ENCODE assay signal across 8 cellular contexts in genomic region chr3:47163023-47163989, GRCh38. TPM values are rescaled to one million over a fixed set of nuclear protein-coding genes. Genes with fewer than 3 reads are reported as not detected.
DNase-seq lines count a peak whose midpoint lies in the region; ATAC-seq and TF ChIP-seq lines count a peak whose summit lies in the region.

No MANE protein-coding gene starts in this region.

- H3K9me3 Mint-ChIP-seq in CD14-positive monocyte, result peaks cover 0 to 1% (median 0%) of the 10 kb centered on the region in 7 donors
- no peaks in the 10 kb centered on the region for H3K9me3 Mint-ChIP-seq in T-helper 1 cell treated with Interleukin-12 subunit alpha and Interleukin-12 subunit beta and Interleukin-4 antibody, amounts not matched to agents 30 μg/mL and 1 μg/mL, for 36 hours

- H3K4me3 Mint-ChIP-seq in CD14-positive monocyte, result peak overlapping the region; percentile 98 to 100
- peak overlapping the region; percentile 98 for H3K4me3 Mint-ChIP-seq in T-helper 1 cell treated with Interleukin-12 subunit alpha and Interleukin-12 subunit beta and Interleukin-4 antibody, amounts not matched to agents 30 μg/mL and 1 μg/mL, for 36 hours

- H3K36me3 ChIP-seq in vagina, result no peaks in the 10 kb centered on the region

- DNase-seq in CD14-positive monocyte (ENCODE audit: low spot score) (peak; percentile 44), anterior cingulate cortex (lab: John Stamatoyannopoulos, UW) (peak in 44 of 58 donors; percentile 7 to 72 (median 49)), hepatic stellate cell (ENCODE audit: low spot score) (peak; percentile 36), retina (peak; percentile 82), vagina (ENCODE audit: extremely low spot score in 2 of 2) (no peak)

- intact Hi-C loops in CD14-positive monocyte (cut with micrococcal nuclease) (loop anchor here (10.0 kb wide), 1 partner anchor 121 kb away; the partner anchor contains the start of genes KIF9 (in 2 of the 2) and KLHL18 (in 2 of the 2)), vagina (cut with DNase I) (no loop called here)

- peak overlapping the region; percentile 93 to 94 for H3K4me3 ChIP-seq in vagina

- peak overlapping the region; percentile 97 for H3K27ac ChIP-seq in vagina

- TF ChIP-seq CTCF in CD14-positive monocyte (IDR thresholded peaks at IDR 0.05), result no peak
- no peak for TF ChIP-seq CTCF in vagina (IDR thresholded peaks at IDR 0.05)

- H3K36me3 Mint-ChIP-seq in CD14-positive monocyte, result peaks cover 2 to 5% of the 10 kb centered on the region in 2 donors
- peaks cover 20% of the 10 kb centered on the region for H3K36me3 Mint-ChIP-seq in T-helper 1 cell treated with Interleukin-12 subunit alpha and Interleukin-12 subunit beta and Interleukin-4 antibody, amounts not matched to agents 30 μg/mL and 1 μg/mL, for 36 hours (ENCODE audit: low read depth)

- peak; percentile 30 for ATAC-seq in GM19397 (IDR thresholded peaks at IDR 0.05; ENCODE audit: unreplicated experiment)
- peak; percentile 29 for ATAC-seq in HG03565 (IDR thresholded peaks at IDR 0.05; ENCODE audit: unreplicated experiment)

- H3K27me3 Mint-ChIP-seq in CD14-positive monocyte (ENCODE audit: low read depth in 3 of 3), result peaks cover 0 to 3% (median 0%) of the 10 kb centered on the region in 3 donors
- no peaks in the 10 kb centered on the region for H3K27me3 Mint-ChIP-seq in T-helper 1 cell treated with Interleukin-12 subunit alpha and Interleukin-12 subunit beta and Interleukin-4 antibody, amounts not matched to agents 30 μg/mL and 1 μg/mL, for 36 hours (ENCODE audit: low read depth)

- H3K4me1 Mint-ChIP-seq in CD14-positive monocyte, result peaks cover 59% of the 10 kb centered on the region
- peaks cover 38% of the 10 kb centered on the region for H3K4me1 Mint-ChIP-seq in T-helper 1 cell treated with Interleukin-12 subunit alpha and Interleukin-12 subunit beta and Interleukin-4 antibody, amounts not matched to agents 30 μg/mL and 1 μg/mL, for 36 hours (ENCODE audit: low read depth)

- peaks cover 60% of the 10 kb centered on the region for H3K4me1 ChIP-seq in vagina

- no peak for TF ChIP-seq POLR2A in vagina (IDR thresholded peaks at IDR 0.05)

- H3K9me3 ChIP-seq in vagina, result no peaks in the 10 kb centered on the region

- H3K27ac Mint-ChIP-seq in CD14-positive monocyte, result peak overlapping the region; percentile 88 to 98 (median 94)
- peak overlapping the region; percentile 100 for H3K27ac Mint-ChIP-seq in T-helper 1 cell treated with Interleukin-12 subunit alpha and Interleukin-12 subunit beta and Interleukin-4 antibody, amounts not matched to agents 30 μg/mL and 1 μg/mL, for 36 hours

- H3K27me3 ChIP-seq in vagina, result no peaks in the 10 kb centered on the region

RNA-seq across cellular contexts. Expression of gene SETD2, which starts 0.6 kb away (rescaled TPM):
- 1 to 10 TPM; 3.1 to 7.5 TPM for polyA plus RNA-seq in CD14-positive monocyte
- total RNA-seq in vagina, result 55.5 TPM

Comparison
In these comparisons a context has a peak if more than half of its experiments do, and no peak if none do; other contexts are left out.
1. DNase-seq: peak in CD14-positive monocyte (single experiment), anterior cingulate cortex (44 of 58), hepatic stellate cell (single experiment) and retina (single experiment); none in vagina (0 of 2).